Comparison of ENCODE assay signal across 17 cellular contexts in genomic region chr5:72159501-72159911, GRCh38. TPM values are rescaled to one million over a fixed set of nuclear protein-coding genes. Genes with fewer than 3 reads are reported as not detected.
DNase-seq lines count a peak whose midpoint lies in the region; ATAC-seq and TF ChIP-seq lines count a peak whose summit lies in the region.
"Had no signal": no experiment of that assay in that cellular context is flagged by ENCODE, and none has a peak within 500 bp of the region (broad histone marks: within the 10 kb centered on the region; RNA-seq: fewer than 3 reads in every experiment).

No MANE protein-coding gene starts in this region.

- 80 to 92% methylated on average over 3 of the region's 3 CpGs for WGBS in esophagus squamous epithelium, 2 donors

- H3K9me3 ChIP-seq in esophagus squamous epithelium, result no peaks in the 10 kb centered on the region

- intact Hi-C loops in esophagus squamous epithelium (cut with DNase I) (no loop called here), posterior cingulate gyrus (cut with DNase I) (no loop called here)

- TF ChIP-seq POLR2A in esophagus squamous epithelium (IDR thresholded peaks at IDR 0.05), result no peak

- peak; percentile 84 for DNase-seq in ELR (ENCODE audit: low read depth)
- DNase-seq in esophagus squamous epithelium (lab: John Stamatoyannopoulos, UW), result no peak
- DNase-seq in neural crest cell (ENCODE audit: low read depth, low spot score), result no peak
- DNase-seq in posterior cingulate gyrus, result no peak
- DNase-seq: activated CD8-positive, alpha-beta T cell treated with anti-CD3 and anti-CD28 coated beads for 36 hours; activated T-cell treated with anti-CD3 and anti-CD28 coated beads, Interleukin-2, amount 50 U/mL, for 4 hours; CD4-positive, alpha-beta memory T cell; DMS79 treated with DMSO at 0.1 percent for 48 hours; effector CD8-positive, alpha-beta T cell; NCI-H2029; NCI-H510A treated with DMSO at 0.1 percent for 48 hours had no signal

- peaks cover 53% of the 10 kb centered on the region for H3K4me1 Mint-ChIP-seq in neural crest cell
- H3K4me1 Mint-ChIP-seq: CD4-positive, alpha-beta memory T cell had no signal

- H3K36me3 ChIP-seq in esophagus squamous epithelium, result no peaks in the 10 kb centered on the region

- ATAC-seq in HG02885 (IDR thresholded peaks at IDR 0.05; ENCODE audit: poor library complexity, unreplicated experiment) (no peak), HG03095 (IDR thresholded peaks at IDR 0.05; ENCODE audit: unreplicated experiment) (no peak), HG02571 (IDR thresholded peaks at IDR 0.05; ENCODE audit: unreplicated experiment) (no peak)
- ATAC-seq: activated CD8-positive, alpha-beta T cell treated with anti-CD3 and anti-CD28 coated beads for 36 hours; activated T-cell treated with anti-CD3 and anti-CD28 coated beads, Interleukin-2, amount 50 U/mL, for 4 hours had no signal

- H3K36me3 Mint-ChIP-seq in neural crest cell (ENCODE audit: low read depth), result peaks cover 16% of the 10 kb centered on the region
- H3K36me3 Mint-ChIP-seq: activated naive CD8-positive, alpha-beta T cell; CD4-positive, alpha-beta memory T cell had no signal

- TF ChIP-seq CTCF in WI38 (IDR thresholded peaks at IDR 0.05; ENCODE audit: low read depth, low read length) (no peak), esophagus squamous epithelium (IDR thresholded peaks at IDR 0.05) (no peak), neural crest cell (conservative IDR thresholded peaks at IDR 0.05) (no peak)

- peak overlapping the region; percentile 30 for H3K27ac Mint-ChIP-seq in neural crest cell (ENCODE audit: unreplicated experiment)
- H3K27ac Mint-ChIP-seq: activated CD8-positive, alpha-beta T cell treated with anti-CD3 and anti-CD28 coated beads for 36 hours; activated naive CD8-positive, alpha-beta T cell; CD4-positive, alpha-beta memory T cell had no signal

- peak overlapping the region in 3 of 4 donors; percentile 13 to 48 (median 45) for H3K27ac ChIP-seq in esophagus squamous epithelium
- H3K27ac ChIP-seq: VCaP had no signal

- H3K27me3 ChIP-seq in esophagus squamous epithelium, result peaks cover 0 to 18% (median 0%) of the 10 kb centered on the region in 4 donors

- H3K9me3 Mint-ChIP-seq in neural crest cell, result no peaks in the 10 kb centered on the region
- H3K9me3 Mint-ChIP-seq: activated CD8-positive, alpha-beta T cell treated with anti-CD3 and anti-CD28 coated beads for 36 hours; activated T-cell treated with anti-CD3 and anti-CD28 coated beads, Interleukin-2, amount 50 U/mL, for 4 hours; CD4-positive, alpha-beta memory T cell had no signal

- H3K4me1 ChIP-seq in esophagus squamous epithelium, result peaks cover 0 to 50% (median 24%) of the 10 kb centered on the region in 3 donors

- H3K4me3 ChIP-seq in WI38 (ENCODE audit: low read depth, low read length), result peak overlapping the region; percentile 10; the same call in 1 of the 2 replicates
- H3K4me3 ChIP-seq in esophagus squamous epithelium, result no peak overlapping the region

- H3K4me3 Mint-ChIP-seq in neural crest cell, result no peak overlapping the region
- H3K4me3 Mint-ChIP-seq: activated CD8-positive, alpha-beta T cell treated with anti-CD3 and anti-CD28 coated beads for 36 hours; activated naive CD8-positive, alpha-beta T cell; activated T-cell treated with anti-CD3 and anti-CD28 coated beads, Interleukin-2, amount 50 U/mL, for 4 hours; CD4-positive, alpha-beta memory T cell had no signal

- H3K27me3 Mint-ChIP-seq in neural crest cell (ENCODE audit: low read depth), result no peaks in the 10 kb centered on the region

RNA-seq across cellular contexts. Expression of gene MAP1B, which starts 52.2 kb away (rescaled TPM):
- total RNA-seq in esophagus squamous epithelium (100 to 1,000 TPM in 1 of 4 donors, 10 to 100 TPM in 2, 1 to 10 TPM in 1; 8.2 to 180 (median 29.6) TPM), neural crest cell (256 and 266 TPM in 2 replicates)
- total RNA-seq: CD4-positive, alpha-beta memory T cell had no signal
